In the genomic region with DNA sequence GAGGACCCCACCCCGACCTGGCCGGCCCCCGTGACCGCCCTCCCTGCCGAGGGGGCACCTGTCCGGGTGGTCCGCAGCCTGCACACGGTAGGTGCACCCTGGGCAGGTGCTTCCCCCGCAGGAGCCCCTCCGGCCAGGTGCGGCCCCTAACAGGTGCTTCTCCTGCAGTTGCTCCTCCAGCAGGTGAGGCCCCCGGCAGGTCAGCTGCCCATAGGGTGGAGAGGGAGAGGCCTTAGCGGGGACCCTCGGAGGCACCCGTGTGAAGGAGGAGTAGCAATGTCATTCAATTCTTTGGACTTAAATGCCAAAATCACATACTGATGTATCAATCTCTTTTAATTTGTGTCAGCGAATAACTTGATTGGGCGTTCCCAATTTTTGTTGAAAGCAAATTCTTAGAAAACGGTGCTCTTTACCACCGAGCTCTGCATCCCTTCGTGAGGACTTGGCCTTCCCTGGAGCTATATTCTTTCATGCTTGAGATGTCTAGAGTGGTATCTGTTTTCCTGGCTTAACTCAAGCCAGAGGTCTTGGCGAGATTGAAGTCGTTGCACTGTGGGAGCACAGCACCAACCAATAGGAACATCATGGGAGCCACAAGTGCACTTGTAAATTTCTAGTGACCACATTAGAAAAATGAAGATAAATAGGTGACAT, we compare ENCODE assay signal across 8 cellular contexts. TPM values are rescaled to one million over a fixed set of nuclear protein-coding genes. Genes with fewer than 3 reads are reported as not detected.
DNase-seq lines count a peak whose midpoint lies in the region; ATAC-seq and TF ChIP-seq lines count a peak whose summit lies in the region.

No MANE protein-coding gene starts in this region.

- H3K27ac ChIP-seq in right lobe of liver (peak overlapping the region; percentile 59 to 87 (median 68)), thyroid gland (peak overlapping the region; percentile 18 to 88 (median 81))

- intact Hi-C loops in right lobe of liver (cut with DNase I) (loop anchor here in 1 of 2 donors (5.0 kb wide), 1 partner anchor 122 kb away; the partner anchor contains the start of gene ESYT2), thyroid gland (cut with DNase I) (loop anchor here (10.0 kb wide), 1 partner anchor 129 kb away; no protein-coding TSS in a partner anchor)

- H3K9me3 ChIP-seq in right lobe of liver (peaks cover 0 to 7% (median 0%) of the 10 kb centered on the region in 4 donors), thyroid gland (no peaks in the 10 kb centered on the region)

- H3K4me3 ChIP-seq in LNCaP clone FGC (ENCODE audit: low read depth, low read length): peak overlapping the region; percentile 98
- peak overlapping the region; percentile 89 for H3K4me3 ChIP-seq in astrocyte of the cerebellum (ENCODE audit: low read depth, low read length)
- H3K4me3 ChIP-seq in right lobe of liver: peak overlapping the region; percentile 80 to 97 (median 93)
- H3K4me3 ChIP-seq in thyroid gland (replicated peaks in 1 of 3): peak overlapping the region; percentile 30 to 89 (median 58)

- DNase-seq in NCI-H1092 treated with DMSO at 0.1 percent for 48 hours (lab: John Stamatoyannopoulos, UW): peak; percentile 30
- no peak for DNase-seq in NCI-H1092 (lab: John Stamatoyannopoulos, UW)
- DNase-seq in LNCaP clone FGC (ENCODE audit: low read depth): no peak
- no peak for DNase-seq in astrocyte of the cerebellum (ENCODE audit: low read depth)
- no peak for DNase-seq in right lobe of liver
- no peak for DNase-seq in thyroid gland
- DNase-seq in cerebellum (ENCODE audit: low spot score): no peak
- DNase-seq in COLO829 (ENCODE audit: low spot score): no peak

- ATAC-seq in right lobe of liver: no peak

- H3K4me1 ChIP-seq in right lobe of liver: no peaks in the 10 kb centered on the region
- peaks cover 0 to 6% of the 10 kb centered on the region in 2 donors for H3K4me1 ChIP-seq in thyroid gland

- TF ChIP-seq CTCF in LNCaP clone FGC (IDR thresholded peaks at IDR 0.05; ENCODE audit: control insufficient read depth, extremely low read depth, insufficient read depth): no peak
- no peak for TF ChIP-seq CTCF in astrocyte of the cerebellum (IDR thresholded peaks at IDR 0.05; ENCODE audit: low read depth, low read length, missing control alignments)
- TF ChIP-seq CTCF in right lobe of liver (IDR thresholded peaks at IDR 0.05): no peak
- TF ChIP-seq CTCF in thyroid gland (IDR thresholded peaks at IDR 0.05): no peak

- in situ Hi-C loops in astrocyte of the cerebellum (cut with HindIII; ENCODE audit: low sequenced_read_pairs): no loop called here

- H3K27me3 ChIP-seq in right lobe of liver (no peaks in the 10 kb centered on the region), thyroid gland (no peaks in the 10 kb centered on the region)

- WGBS in right lobe of liver (ENCODE audit: insufficient coverage, low coverage, low lambda C conversion rate, missing lambda C conversion rate): 12% methylated on average over 10 of the region's 22 CpGs
- 8 to 20% methylated on average over 10 to 18 of the region's 22 CpGs for WGBS in thyroid gland, 2 donors

- no peaks in the 10 kb centered on the region for H3K36me3 ChIP-seq in right lobe of liver
- no peaks in the 10 kb centered on the region for H3K36me3 ChIP-seq in thyroid gland

- TF ChIP-seq POLR2A in right lobe of liver (IDR thresholded peaks at IDR 0.05): no peak
- TF ChIP-seq POLR2A in thyroid gland (IDR thresholded peaks at IDR 0.05): no peak

RNA-seq across cellular contexts. Expression of gene NCAPG2, which starts 0.8 kb away (rescaled TPM):
- total RNA-seq in right lobe of liver (1 to 10 TPM; 2.7 to 4.8 (median 4.2) TPM), thyroid gland (1 to 10 TPM; 6.7 to 8.3 (median 7.7) TPM), cerebellum (21.2 TPM)
